ENCODE assay signal across 1 cellular context in the genomic region with DNA sequence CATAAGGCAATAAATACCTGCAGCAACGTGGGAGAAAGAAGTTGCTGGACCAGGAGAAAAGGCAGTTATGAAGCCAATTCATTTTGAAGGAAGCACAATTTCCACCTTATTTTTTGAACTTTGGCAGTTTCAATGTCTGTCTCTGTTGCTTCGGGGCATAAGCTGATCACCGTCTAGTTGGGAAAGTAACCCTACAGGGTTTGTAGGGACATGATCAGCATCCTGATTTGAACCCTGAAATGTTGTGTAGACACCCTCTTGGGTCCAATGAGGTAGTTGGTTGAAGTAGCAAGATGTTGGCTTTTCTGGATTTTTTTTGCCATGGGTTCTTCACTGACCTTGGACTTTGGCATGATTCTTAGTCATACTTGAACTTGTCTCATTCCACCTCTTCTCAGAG.
TF ChIP-seq lines count a peak whose summit lies in the region.

No MANE protein-coding gene starts in this region.

TF ChIP-seq in A549, 52 proteins besides CTCF, POLR2A, EP300 and RAD21:
- TF ChIP-seq, protein P1, sequence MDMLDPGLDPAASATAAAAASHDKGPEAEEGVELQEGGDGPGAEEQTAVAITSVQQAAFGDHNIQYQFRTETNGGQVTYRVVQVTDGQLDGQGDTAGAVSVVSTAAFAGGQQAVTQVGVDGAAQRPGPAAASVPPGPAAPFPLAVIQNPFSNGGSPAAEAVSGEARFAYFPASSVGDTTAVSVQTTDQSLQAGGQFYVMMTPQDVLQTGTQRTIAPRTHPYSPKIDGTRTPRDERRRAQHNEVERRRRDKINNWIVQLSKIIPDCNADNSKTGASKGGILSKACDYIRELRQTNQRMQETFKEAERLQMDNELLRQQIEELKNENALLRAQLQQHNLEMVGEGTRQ (IDR thresholded peaks at IDR 0.05) = no peak
- TF ChIP-seq JUN (IDR thresholded peaks at IDR 0.05) (peak in 1 of 2 experiments; percentile 35; a peak in 3 of 5 replicates), KDM5A (IDR thresholded peaks at IDR 0.05) (no peak)
